ENCODE assay signal across 12 cellular contexts in the genomic region with DNA sequence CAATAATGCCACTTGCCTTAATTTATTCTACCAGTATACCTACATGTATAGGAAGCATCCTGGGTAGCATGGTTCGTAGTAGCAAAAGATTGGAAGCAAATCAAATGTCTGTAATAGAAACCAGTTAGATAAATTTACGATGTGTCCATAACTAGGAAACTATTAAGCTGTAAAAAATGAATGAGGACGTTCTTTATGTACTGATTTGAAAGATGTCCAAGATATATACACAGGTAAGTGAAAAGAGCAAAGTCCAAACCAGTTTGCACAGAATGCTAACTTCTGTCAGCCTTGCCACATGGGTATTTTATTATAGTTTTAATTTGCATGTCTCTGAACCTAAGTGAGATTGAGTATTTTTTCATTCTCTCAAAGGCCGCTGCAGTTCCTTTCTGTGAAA.
DNase-seq lines count a peak whose midpoint lies in the region; ATAC-seq and TF ChIP-seq lines count a peak whose summit lies in the region.
"Had no signal": no experiment of that assay in that cellular context is flagged by ENCODE, and none has a peak within 500 bp of the region (broad histone marks: within the 10 kb centered on the region; RNA-seq: fewer than 3 reads in every experiment).

No MANE protein-coding gene starts in this region.

- H3K27me3 Mint-ChIP-seq in Calu3 (ENCODE audit: unreplicated experiment) = no peaks in the 10 kb centered on the region
- H3K27me3 Mint-ChIP-seq in T-cell = no peaks in the 10 kb centered on the region
- no peaks in the 10 kb centered on the region for H3K27me3 Mint-ChIP-seq in CD4-positive, alpha-beta memory T cell

- H3K27me3 ChIP-seq in colonic mucosa (no peaks in the 10 kb centered on the region), osteoblast (ENCODE audit: insufficient read depth, low read length) (no peaks in the 10 kb centered on the region)
- no peaks in the 10 kb centered on the region for H3K27me3 ChIP-seq in CD4-positive, alpha-beta memory T cell (ENCODE audit: insufficient read depth, low read length)

- no peaks in the 10 kb centered on the region for H3K9me3 Mint-ChIP-seq in Calu3 (ENCODE audit: low read depth, unreplicated experiment)
- no peaks in the 10 kb centered on the region for H3K9me3 Mint-ChIP-seq in T-cell
- H3K9me3 Mint-ChIP-seq in CD4-positive, alpha-beta memory T cell = peaks cover 0 to 4% (median 0%) of the 10 kb centered on the region in 8 donors

- H4K20me1 ChIP-seq in osteoblast (ENCODE audit: insufficient read depth, low read length) = no peaks in the 10 kb centered on the region

- H3K4me2 ChIP-seq in osteoblast (ENCODE audit: insufficient read depth, low read length) = no peak overlapping the region

- H3K36me3 ChIP-seq in colonic mucosa = no peaks in the 10 kb centered on the region
- no peaks in the 10 kb centered on the region for H3K36me3 ChIP-seq in osteoblast (ENCODE audit: insufficient read depth, low read length)
- no peaks in the 10 kb centered on the region for H3K36me3 ChIP-seq in CD4-positive, alpha-beta memory T cell (ENCODE audit: insufficient read depth, low read length)

- H3K79me2 ChIP-seq in osteoblast (ENCODE audit: insufficient read depth, low read length) = no peaks in the 10 kb centered on the region

- H3K27ac ChIP-seq in colonic mucosa (peak overlapping the region; percentile 69), osteoblast (ENCODE audit: low read depth, low read length) (no peak overlapping the region)
- H3K27ac ChIP-seq in CD4-positive, alpha-beta memory T cell (ENCODE audit: low read depth, low read length) = no peak overlapping the region

- peak overlapping the region; percentile 10 for H3K4me3 Mint-ChIP-seq in Calu3 (ENCODE audit: low read depth, unreplicated experiment)
- H3K4me3 Mint-ChIP-seq in T-cell = no peak overlapping the region
- H3K4me3 Mint-ChIP-seq in CD4-positive, alpha-beta memory T cell = no peak overlapping the region
- H3K4me3 Mint-ChIP-seq: H9 had no signal

- peak overlapping the region in 1 of 2 donors; percentile 13 for H3K9ac ChIP-seq in colonic mucosa (ENCODE audit: low read depth in 2 of 2, low read length in 2 of 2)

- H3K4me1 ChIP-seq in colonic mucosa = peaks cover 15% of the 10 kb centered on the region
- H3K4me1 ChIP-seq in osteoblast (ENCODE audit: insufficient read depth, low read length) = peaks cover 24% of the 10 kb centered on the region
- no peaks in the 10 kb centered on the region for H3K4me1 ChIP-seq in CD4-positive, alpha-beta memory T cell (ENCODE audit: insufficient read depth, low read length)

- H3K9me3 ChIP-seq in colonic mucosa = no peaks in the 10 kb centered on the region
- H3K9me3 ChIP-seq in osteoblast (ENCODE audit: low read depth, low read length) = no peaks in the 10 kb centered on the region
- H3K9me3 ChIP-seq in CD4-positive, alpha-beta memory T cell (ENCODE audit: control insufficient read depth in 1 of 2, low read length in 2 of 2) = no peaks in the 10 kb centered on the region

- CTCF ChIA-PET in Calu3 (lab: Charles Lee) (interaction anchor here (0.6 to 1.0 kb wide), 3 partner anchors 46 to 234 kb away, joined by 3 to 4 read pairs (median 4); no protein-coding TSS in a partner anchor), T-cell (lab: Charles Lee) (no interaction called here)
- CTCF ChIA-PET in CD4-positive, alpha-beta memory T cell (lab: Charles Lee; ENCODE audit: partially characterized antibody) = no interaction called here

- ATAC-seq in T-cell (replicated peaks in 1 of 4) = no peak
- ATAC-seq: GM12878 had no signal

- POLR2A ChIA-PET in T-cell (lab: Charles Lee) = no interaction called here
- POLR2A ChIA-PET in CD4-positive, alpha-beta memory T cell (lab: Charles Lee; ENCODE audit: partially characterized antibody) = interaction anchor here (0.9 kb wide), 1 partner anchor 250 kb away, joined by 3 read pairs; no protein-coding TSS in a partner anchor

- DNase-seq in Calu3 (no peak), NCI-H526 treated with DMSO at 0.1 percent for 48 hours (lab: John Stamatoyannopoulos, UW) (peak; percentile 38), colonic mucosa (no peak), osteoblast (ENCODE audit: insufficient read length, low spot score, missing footprints) (peak; percentile 19), OCI-M2 (lab: John Stamatoyannopoulos, UW; ENCODE audit: unreplicated experiment) (no peak), T-cell (no peak), hepatic stellate cell (ENCODE audit: low spot score) (no peak)
- DNase-seq in CD4-positive, alpha-beta memory T cell = no peak
- DNase-seq: DMS79, H9, NCI-H146 had no signal

- H2AFZ ChIP-seq in osteoblast (ENCODE audit: low read length) = no peak overlapping the region

- H3K4me3 ChIP-seq in colonic mucosa (no peak overlapping the region), osteoblast (ENCODE audit: insufficient read depth, low read length) (no peak overlapping the region)
- no peak overlapping the region for H3K4me3 ChIP-seq in CD4-positive, alpha-beta memory T cell (ENCODE audit: low read length in 2 of 2)
- H3K4me3 ChIP-seq: GM12878 had no signal

- no TSS peak for BruUV-seq in Calu3 (replicated peaks; lab: Mats Ljungman, UMichigan)

- TF ChIP-seq CTCF in Calu3 (IDR thresholded peaks at IDR 0.05; ENCODE audit: unreplicated experiment) (no peak), colonic mucosa (IDR thresholded peaks at IDR 0.05) (no peak), osteoblast (IDR thresholded peaks at IDR 0.05; ENCODE audit: extremely low read depth, low read depth, low read length) (no peak)

- H3K36me3 Mint-ChIP-seq in Calu3 (ENCODE audit: insufficient read depth, unreplicated experiment) = peaks cover 10% of the 10 kb centered on the region
- no peaks in the 10 kb centered on the region for H3K36me3 Mint-ChIP-seq in T-cell
- no peaks in the 10 kb centered on the region for H3K36me3 Mint-ChIP-seq in CD4-positive, alpha-beta memory T cell

- intact Hi-C loops in Calu3 (cut with micrococcal nuclease; ENCODE audit: unreplicated experiment) = loop anchor here (5.0 kb wide), 1 partner anchor 249 kb away; the partner anchor contains the start of gene IRF2BP2
- intact Hi-C loops in colonic mucosa (cut with DNase I) = no loop called here
- intact Hi-C loops in CD4-positive, alpha-beta memory T cell (cut with micrococcal nuclease) = loop anchor here (5.0 kb wide), 1 partner anchor 264 kb away; no protein-coding TSS in a partner anchor

- peak overlapping the region; percentile 18 for H3K27ac Mint-ChIP-seq in Calu3 (ENCODE audit: unreplicated experiment)
- H3K27ac Mint-ChIP-seq in T-cell = no peak overlapping the region
- no peak overlapping the region for H3K27ac Mint-ChIP-seq in CD4-positive, alpha-beta memory T cell
- H3K27ac Mint-ChIP-seq: H9 had no signal

- H3K4me1 Mint-ChIP-seq in Calu3 (ENCODE audit: low read depth, unreplicated experiment) (peaks cover 48% of the 10 kb centered on the region), T-cell (peaks cover 2 to 17% (median 8%) of the 10 kb centered on the region in 3 donors)
- H3K4me1 Mint-ChIP-seq in CD4-positive, alpha-beta memory T cell = peaks cover 2 to 9% (median 6%) of the 10 kb centered on the region in 4 donors

Comparison
In these comparisons a context has a peak if more than half of its experiments do, and no peak if none do; other contexts are left out.
1. DNase-seq: peak in NCI-H526 treated with DMSO at 0.1 percent for 48 hours (single experiment) and osteoblast (single experiment); none in Calu3 (single experiment), colonic mucosa (single experiment), OCI-M2 (single experiment), T-cell (0 of 34), hepatic stellate cell (single experiment) and CD4-positive, alpha-beta memory T cell (0 of 5).